In genomic region chr6:7112741-7113313, GRCh38 we compare ENCODE assay signal across 8 cellular contexts. TPM values are rescaled to one million over a fixed set of nuclear protein-coding genes. Genes with fewer than 3 reads are reported as not detected.
A peak's percentile ranks its signal among the peaks of the same experiment; 100 is the strongest.
DNase-seq lines count a peak whose midpoint lies in the region; ATAC-seq and TF ChIP-seq lines count a peak whose summit lies in the region.

No MANE protein-coding gene starts in this region.

- H3K9me2 ChIP-seq in PC-3 (replicated peaks; ENCODE audit: low read length): no peaks in the 10 kb centered on the region

- 9 to 16% methylated on average over 13 to 15 of the region's 15 CpGs for WGBS in body of pancreas, 2 donors

- peak; percentile 32 for DNase-seq in AG08395 (ENCODE audit: low spot score)
- peak; percentile 88 for DNase-seq in PC-3
- peak; percentile 37 to 57 (median 47) for DNase-seq in body of pancreas
- DNase-seq in RKO (ENCODE audit: low spot score): no peak
- DNase-seq in GF-D8 (lab: John Stamatoyannopoulos, UW): no peak
- no peak for DNase-seq in AG08396 (ENCODE audit: low spot score)

- intact Hi-C loops in PC-3 (cut with micrococcal nuclease): loop anchor here (2.0 to 5.0 kb wide), 3 partner anchors 194 to 391 kb away; no protein-coding TSS in a partner anchor
- intact Hi-C loops in body of pancreas (cut with DNase I): no loop called here

- peak in 1 of 3 donors; percentile 55 for TF ChIP-seq POLR2A in body of pancreas (IDR thresholded peaks at IDR 0.05)

- TF ChIP-seq CTCF in PC-3 (conservative IDR thresholded peaks at IDR 0.05; ENCODE audit: low read depth, low read length) (no peak), body of pancreas (IDR thresholded peaks at IDR 0.05) (no peak)

- no peaks in the 10 kb centered on the region for H3F3A ChIP-seq in PC-3 (ENCODE audit: low read length, unreplicated experiment)

- H3K4me3 ChIP-seq in PC-3 (ENCODE audit: low read length): peak overlapping the region; percentile 97
- H3K4me3 ChIP-seq in body of pancreas: no peak overlapping the region
- H3K4me3 ChIP-seq in mucosa of rectum (ENCODE audit: low read length in 2 of 2): peak overlapping the region; percentile 18 to 57

- CTCF ChIA-PET in PC-3 (lab: Charles Lee): interaction anchor here (0.6 kb wide), 1 partner anchor 106 kb away, joined by 3 read pairs; no protein-coding TSS in a partner anchor

- H3K9ac ChIP-seq in PC-3 (ENCODE audit: low read length) (peak overlapping the region; percentile 73), mucosa of rectum (ENCODE audit: low read depth in 1 of 2, low read length in 2 of 2) (peak overlapping the region; percentile 3 to 38)

- peak; percentile 38 for ATAC-seq in GM21723 (IDR thresholded peaks at IDR 0.05; ENCODE audit: unreplicated experiment)
- ATAC-seq in PC-3: peak; percentile 80
- peak; percentile 30 for ATAC-seq in body of pancreas

- POLR2A ChIA-PET in PC-3 (lab: Charles Lee; ENCODE audit: unreplicated experiment): interaction anchor here (0.5 to 0.6 kb wide), 2 partner anchors 64 to 143 kb away, joined by 3 to 7 read pairs; no protein-coding TSS in a partner anchor

- H3K27me3 ChIP-seq in PC-3 (ENCODE audit: low read length) (no peaks in the 10 kb centered on the region), body of pancreas (no peaks in the 10 kb centered on the region), mucosa of rectum (ENCODE audit: control insufficient read depth in 2 of 2, insufficient read depth in 2 of 2, low read length in 2 of 2) (no peaks in the 10 kb centered on the region)

- BruUV-seq in PC-3 (replicated peaks; lab: Mats Ljungman, UMichigan): no TSS peak

- H3K36me3 ChIP-seq in PC-3 (ENCODE audit: low read depth, low read length): peaks cover 6% of the 10 kb centered on the region; the same call in 1 of the 2 replicates
- H3K36me3 ChIP-seq in body of pancreas (replicated peaks in 1 of 2; ENCODE audit: insufficient read depth in 1 of 2, low read depth in 2 of 2): no peaks in the 10 kb centered on the region
- no peaks in the 10 kb centered on the region for H3K36me3 ChIP-seq in mucosa of rectum (ENCODE audit: control insufficient read depth in 2 of 2, insufficient read depth in 2 of 2, low read length in 2 of 2)

- H3K4me1 ChIP-seq in PC-3 (ENCODE audit: insufficient read depth, low read length): peaks cover 38% of the 10 kb centered on the region
- H3K4me1 ChIP-seq in body of pancreas: peaks cover 54% of the 10 kb centered on the region
- peaks cover 41 to 56% of the 10 kb centered on the region in 2 donors for H3K4me1 ChIP-seq in mucosa of rectum (ENCODE audit: control insufficient read depth in 2 of 2, insufficient read depth in 2 of 2, low read length in 2 of 2)

- H3K9me3 ChIP-seq in PC-3 (ENCODE audit: low read length) (no peaks in the 10 kb centered on the region), body of pancreas (no peaks in the 10 kb centered on the region), mucosa of rectum (ENCODE audit: control insufficient read depth in 2 of 2, low read length in 2 of 2) (no peaks in the 10 kb centered on the region)

- H3K27ac ChIP-seq in PC-3 (ENCODE audit: low read length) (peak overlapping the region; percentile 90), body of pancreas (peak overlapping the region in 3 of 4 donors; percentile 59 to 78 (median 67)), mucosa of rectum (ENCODE audit: low read depth in 2 of 2, low read length in 2 of 2) (peak overlapping the region; percentile 63 to 73)

- peaks cover 61% of the 10 kb centered on the region for H4K20me1 ChIP-seq in PC-3 (ENCODE audit: low read length)

- 0 out of 2 replicates have a peak overlapping the region, but pooled peaks have one; percentile 32 for H2AFZ ChIP-seq in PC-3 (ENCODE audit: low read length)

- peak overlapping the region; percentile 87 for H3K4me2 ChIP-seq in PC-3 (ENCODE audit: low read length)

- H3K79me2 ChIP-seq in PC-3 (ENCODE audit: low read length): peaks cover 99% of the 10 kb centered on the region

RNA-seq across cellular contexts. Expression of gene RREB1, which starts 5.1 kb away (rescaled TPM):
- total RNA-seq in PC-3 (2014; rRNA removed) (26.0 and 31.8 TPM in 2 replicates), body of pancreas (10 to 100 TPM; 33.5 to 44.8 TPM)

Comparison
In these comparisons a context has a peak if more than half of its experiments do, and no peak if none do; other contexts are left out.
1. DNase-seq: peak in AG08395 (single experiment), PC-3 (single experiment) and body of pancreas (4 of 4); none in RKO (single experiment), GF-D8 (single experiment) and AG08396 (single experiment).
2. ATAC-seq: peak in every context shown above with its lines; median percentile 80 in PC-3; 38 in GM21723; 30 in body of pancreas.
3. H3K4me3 ChIP-seq: peak in PC-3 (single experiment) and mucosa of rectum (2 of 2); none in body of pancreas (0 of 2).
4. Peak in every context shown above with its lines, with median percentiles within 50 percentile points of each other: H3K27ac ChIP-seq.